In genomic region chr17:80426671-80427326, GRCh38 we compare ENCODE assay signal across 8 cellular contexts. TPM values are rescaled to one million over a fixed set of nuclear protein-coding genes. Genes with fewer than 3 reads are reported as not detected.
A peak's percentile ranks its signal among the peaks of the same experiment; 100 is the strongest.
DNase-seq lines count a peak whose midpoint lies in the region; ATAC-seq and TF ChIP-seq lines count a peak whose summit lies in the region.

No MANE protein-coding gene starts in this region.

- H3K27me3 ChIP-seq in psoas muscle (ENCODE audit: insufficient read depth in 3 of 3, low read length in 2 of 3) (no peaks in the 10 kb centered on the region), aorta (ENCODE audit: control insufficient read depth in 1 of 2, insufficient read depth in 2 of 2, low read length in 1 of 2) (no peaks in the 10 kb centered on the region)

- H3K36me3 ChIP-seq in psoas muscle (ENCODE audit: insufficient read depth in 1 of 2, low read depth in 1 of 2) (peaks cover 0 to 23% of the 10 kb centered on the region in 2 donors), aorta (ENCODE audit: control insufficient read depth in 1 of 2, insufficient read depth in 2 of 2, low read length in 1 of 2) (no peaks in the 10 kb centered on the region)

- TF ChIP-seq CTCF in AG10803 (conservative IDR thresholded peaks at IDR 0.05; ENCODE audit: low read length) (peak; percentile 78), psoas muscle (IDR thresholded peaks at IDR 0.05) (peak; percentile 97)

- intact Hi-C loops in cardiac septum (cut with DNase I), result loop anchor here (2.0 to 5.0 kb wide), 2 partner anchors 151 to 554 kb away; no protein-coding TSS in a partner anchor
- intact Hi-C loops in psoas muscle (cut with DNase I), result loop anchor here (2.0 to 10.0 kb wide), 4 partner anchors 146 to 668 kb away; no protein-coding TSS in a partner anchor
- intact Hi-C loops in aorta (cut with DNase I), result loop anchor here (1.0 to 5.0 kb wide), 4 partner anchors 149 to 556 kb away; no protein-coding TSS in a partner anchor

- H3K27ac Mint-ChIP-seq in activated naive CD4-positive, alpha-beta T cell treated with anti-CD3 and anti-CD28 coated beads, Interleukin-2, amount 50 U/mL, for 72 hours, result peak overlapping the region in 1 of 2 donors; percentile 55

- H3K9me3 Mint-ChIP-seq in activated naive CD4-positive, alpha-beta T cell treated with anti-CD3 and anti-CD28 coated beads, Interleukin-2, amount 50 U/mL, for 72 hours, result no peaks in the 10 kb centered on the region

- WGBS in psoas muscle, 3 donors, result 41 to 44% (median 41%) methylated on average over 24 of the region's 24 CpGs
- 35 to 39% methylated on average over 24 of the region's 24 CpGs for WGBS in aorta, 2 donors

- ATAC-seq in GM19328 (IDR thresholded peaks at IDR 0.05; ENCODE audit: unreplicated experiment) (peak; percentile 49), psoas muscle (peak; percentile 81 to 87 (median 82)), aorta (ENCODE audit: low FRiP score) (peak; percentile 82)
- peak; percentile 96 to 98 for ATAC-seq in activated naive CD4-positive, alpha-beta T cell treated with anti-CD3 and anti-CD28 coated beads, Interleukin-2, amount 50 U/mL, for 72 hours

- H3K4me1 ChIP-seq in psoas muscle (peaks cover 17% of the 10 kb centered on the region), aorta (ENCODE audit: control insufficient read depth in 1 of 2, insufficient read depth in 2 of 2, low read length in 2 of 2) (no peaks in the 10 kb centered on the region)

- H3K9me3 ChIP-seq in psoas muscle, result no peaks in the 10 kb centered on the region
- no peaks in the 10 kb centered on the region for H3K9me3 ChIP-seq in aorta (ENCODE audit: control insufficient read depth, low read length)

- no peak overlapping the region for H3K4me3 ChIP-seq in AG10803 (ENCODE audit: low read length)
- no peak overlapping the region for H3K4me3 ChIP-seq in psoas muscle
- H3K4me3 ChIP-seq in aorta (ENCODE audit: low read length in 2 of 2), result no peak overlapping the region

- H3K36me3 Mint-ChIP-seq in activated naive CD4-positive, alpha-beta T cell treated with anti-CD3 and anti-CD28 coated beads, Interleukin-2, amount 50 U/mL, for 72 hours, result no peaks in the 10 kb centered on the region

- H3K27ac ChIP-seq in psoas muscle (no peak overlapping the region), aorta (ENCODE audit: low read depth in 1 of 2, low read length in 2 of 2) (no peak overlapping the region)

- DNase-seq in AG10803 (ENCODE audit: low read depth) (peak; percentile 48), MV-4-11 (lab: John Stamatoyannopoulos, UW) (peak; percentile 26), SW480 (ENCODE audit: low spot score) (peak; percentile 52), cardiac septum (ENCODE audit: low spot score) (peak; percentile 88), psoas muscle (peak; percentile 75 to 90), aorta (peak; percentile 76 to 93)
- DNase-seq in activated naive CD4-positive, alpha-beta T cell treated with anti-CD3 and anti-CD28 coated beads, Interleukin-2, amount 50 U/mL, for 72 hours (ENCODE audit: low spot score in 2 of 2), result peak; percentile 88 to 95

RNA-seq across cellular contexts. Expression of gene ENDOV, which starts 11.8 kb away (rescaled TPM):
- 10 to 100 TPM in 1 of 2 donors, 1 to 10 TPM in 1; 8.8 to 13.0 TPM for total RNA-seq in activated naive CD4-positive, alpha-beta T cell treated with anti-CD3 and anti-CD28 coated beads, Interleukin-2, amount 50 U/mL, for 72 hours
- total RNA-seq in cardiac septum (12.8 TPM), psoas muscle (10 to 100 TPM; 12.0 to 23.7 (median 15.1) TPM), aorta (10 to 100 TPM; 18.2 to 28.2 TPM)
- polyA plus RNA-seq in psoas muscle (10 to 100 TPM; 12.2 to 24.3 (median 20.5) TPM), aorta (10 to 100 TPM; 14.3 to 22.5 TPM)

RNA-seq across cellular contexts. Expression of gene NPTX1, which starts 49.6 kb away (rescaled TPM):
- total RNA-seq in activated naive CD4-positive, alpha-beta T cell treated with anti-CD3 and anti-CD28 coated beads, Interleukin-2, amount 50 U/mL, for 72 hours, result 100 to 1,000 TPM in 1 of 2 donors, 10 to 100 TPM in 1; 23.0 to 135 TPM
- total RNA-seq in cardiac septum (0.62 TPM), psoas muscle (under 1 TPM; 0.25 to 0.84 (median 0.61) TPM), aorta (1 to 10 TPM in 1 of 2 donors, under 1 TPM in 1; 0.45 to 1.6 TPM)
- polyA plus RNA-seq in psoas muscle (1 to 10 TPM in 2 of 3 donors, under 1 TPM in 1; 0.30 to 1.3 (median 1.2) TPM), aorta (under 1 TPM in 1 of 2 donors, not detected in 1; 0.13 TPM)

Comparison
In these comparisons a context has a peak if more than half of its experiments do, and no peak if none do; other contexts are left out.
1. DNase-seq: peak in every context shown above with its lines; median percentile 92 in activated naive CD4-positive, alpha-beta T cell treated with anti-CD3 and anti-CD28 coated beads, Interleukin-2, amount 50 U/mL, for 72 hours; 88 in cardiac septum; 84 in aorta; 82 in psoas muscle; 52 in SW480; 48 in AG10803; 26 in MV-4-11.
2. RNA of gene NPTX1, which starts 49.6 kb away (total RNA-seq): 23.0 to 135 TPM in activated naive CD4-positive, alpha-beta T cell treated with anti-CD3 and anti-CD28 coated beads, Interleukin-2, amount 50 U/mL, for 72 hours; 0.45 to 1.6 TPM in aorta, 0.25 to 0.84 TPM in psoas muscle and 0.62 TPM in cardiac septum (single experiment); every median in the first group is over 4 times any median in the second.
3. Peak in every context shown above with its lines, with median percentiles within 50 percentile points of each other: ATAC-seq.